ENCODE assay signal across 13 cellular contexts in genomic region chr10:59654007-59654406, GRCh38. TPM values are rescaled to one million over a fixed set of nuclear protein-coding genes. Genes with fewer than 3 reads are reported as not detected.
DNase-seq lines count a peak whose midpoint lies in the region; ATAC-seq, FAIRE-seq and TF ChIP-seq lines count a peak whose summit lies in the region.
"Had no signal": no experiment of that assay in that cellular context is flagged by ENCODE, and none has a peak within 500 bp of the region (broad histone marks: within the 10 kb centered on the region; RNA-seq: fewer than 3 reads in every experiment).

No MANE protein-coding gene starts in this region.

- ATAC-seq in GM19351 (IDR thresholded peaks at IDR 0.05; ENCODE audit: unreplicated experiment) (peak; percentile 72), GM12878 (no peak)
- no peak for ATAC-seq in CD4-positive, alpha-beta T cell (ENCODE audit: poor library complexity)
- ATAC-seq: naive thymus-derived CD8-positive, alpha-beta T cell had no signal

- H3K9me3 ChIP-seq in GM12878 (replicated peaks; ENCODE audit: control insufficient read depth, insufficient read depth, low read length), result no peaks in the 10 kb centered on the region
- no peaks in the 10 kb centered on the region for H3K9me3 ChIP-seq in CD4-positive, alpha-beta T cell (ENCODE audit: control insufficient read depth, low read length)
- no peaks in the 10 kb centered on the region for H3K9me3 ChIP-seq in PC-9 (ENCODE audit: insufficient read depth, low read depth)
- H3K9me3 ChIP-seq: HAP-1 had no signal

- SMC1A ChIA-PET in GM12878 (lab: Charles Lee; ENCODE audit: uncharacterized antibody, unreplicated experiment), result no interaction called here

- H3K27me3 ChIP-seq in KMS-11 (ENCODE audit: insufficient read depth, low read depth), result no peaks in the 10 kb centered on the region
- no peaks in the 10 kb centered on the region for H3K27me3 ChIP-seq in GM12878 (replicated peaks in 1 of 2; ENCODE audit: control insufficient read depth in 2 of 2, insufficient read depth in 2 of 2, low read length in 1 of 2)
- no peaks in the 10 kb centered on the region for H3K27me3 ChIP-seq in CD4-positive, alpha-beta T cell (ENCODE audit: control insufficient read depth, insufficient read depth, low read length)
- no peaks in the 10 kb centered on the region for H3K27me3 ChIP-seq in PC-9 (ENCODE audit: insufficient read depth, low read depth)

- H3K27ac ChIP-seq in KMS-11 (peak overlapping the region; percentile 76), GM12878 (ENCODE audit: control insufficient read depth, insufficient read depth) (no peak overlapping the region), PC-9 (no peak overlapping the region)
- H3K27ac ChIP-seq in CD4-positive, alpha-beta T cell (ENCODE audit: low read depth, low read length), result no peak overlapping the region

- H3K4me1 ChIP-seq in KMS-11 (ENCODE audit: low read depth, poor library complexity, severe bottlenecking), result peaks cover 28% of the 10 kb centered on the region
- H3K4me1 ChIP-seq in GM12878 (ENCODE audit: control insufficient read depth, insufficient read depth, low read length), result no peaks in the 10 kb centered on the region
- H3K4me1 ChIP-seq in PC-9 (replicated peaks; ENCODE audit: insufficient read depth), result no peaks in the 10 kb centered on the region

- H3K9me3 Mint-ChIP-seq in CD4-positive, alpha-beta T cell, result no peaks in the 10 kb centered on the region
- H3K9me3 Mint-ChIP-seq: naive thymus-derived CD8-positive, alpha-beta T cell had no signal

- H2AFZ ChIP-seq in KMS-11 (ENCODE audit: low read depth) (peak overlapping the region; percentile 34; the same call in 1 of the 2 replicates), GM12878 (ENCODE audit: control insufficient read depth, low read depth, low read length) (no peak overlapping the region; the same call in 1 of the 2 replicates), PC-9 (no peak overlapping the region)

- CTCF ChIA-PET in GM12878 (lab: Yijun Ruan, JAX) (interaction anchor here (1.1 kb wide), 1 partner anchor 10 kb away, joined by 4 read pairs; no protein-coding TSS in a partner anchor), PC-9 (lab: Charles Lee) (no interaction called here)
- CTCF ChIA-PET in CD4-positive, alpha-beta T cell (lab: Charles Lee), result no interaction called here

- H3K9me2 ChIP-seq in PC-9 (ENCODE audit: insufficient read depth), result no peaks in the 10 kb centered on the region

- RAD21 ChIA-PET in GM12878 (lab: Charles Lee; ENCODE audit: unreplicated experiment), result no interaction called here

- peaks cover 4% of the 10 kb centered on the region for H3K27me3 Mint-ChIP-seq in CD4-positive, alpha-beta T cell

- H3F3A ChIP-seq in PC-9 (ENCODE audit: insufficient read depth, low read depth), result no peaks in the 10 kb centered on the region

- peaks cover 9% of the 10 kb centered on the region for H3K4me1 Mint-ChIP-seq in CD4-positive, alpha-beta T cell (ENCODE audit: low read depth)

- in situ Hi-C loops in GM12878 (cut with MboI), result no loop called here

- H3K9ac ChIP-seq in KMS-11 (peak overlapping the region; percentile 33; the same call in 1 of the 2 replicates), GM12878 (ENCODE audit: control insufficient read depth, insufficient read depth, low read length) (no peak overlapping the region)

- no peak overlapping the region for H3K4me3 Mint-ChIP-seq in CD4-positive, alpha-beta T cell

- DNase-seq in CD1c-positive myeloid dendritic cell (ENCODE audit: extremely low spot score) (peak; percentile 5), GM12878 (ENCODE audit: low read depth, low spot score) (no peak), LoVo (ENCODE audit: low spot score) (no peak), posterior cingulate gyrus (no peak), PC-9 (no peak)
- DNase-seq in CD4-positive, alpha-beta T cell, result no peak
- DNase-seq: NCI-H2107; stimulated activated naive CD4-positive, alpha-beta T cell treated with Interleukin-2 at 50 U/mL for 16 hours had no signal

- H3K27ac Mint-ChIP-seq in CD4-positive, alpha-beta T cell, result no peak overlapping the region

- intact Hi-C loops in GM12878 (cut with micrococcal nuclease; ENCODE audit: unreplicated experiment), result no loop called here
- intact Hi-C loops in posterior cingulate gyrus (cut with DNase I), result no loop called here
- intact Hi-C loops in CD4-positive, alpha-beta T cell (cut with DNase I, micrococcal nuclease), result no loop called here
- intact Hi-C loops in PC-9 (cut with micrococcal nuclease; ENCODE audit: unreplicated experiment), result no loop called here

- no peak for TF ChIP-seq POLR2A in GM12878 (IDR thresholded peaks at IDR 0.05; ENCODE audit: low read depth, low read length)

- POLR2A ChIA-PET in GM12878 (lab: Charles Lee), result no interaction called here
- POLR2A ChIA-PET in CD4-positive, alpha-beta T cell (lab: Charles Lee), result no interaction called here
- POLR2A ChIA-PET in PC-9 (lab: Charles Lee; ENCODE audit: unreplicated experiment), result interaction anchor here (0.5 kb wide), 1 partner anchor 378 kb away, joined by 4 read pairs; no protein-coding TSS in a partner anchor

- H3K36me3 Mint-ChIP-seq in CD4-positive, alpha-beta T cell (ENCODE audit: low read depth), result no peaks in the 10 kb centered on the region
- H3K36me3 Mint-ChIP-seq: naive thymus-derived CD8-positive, alpha-beta T cell had no signal

- BruUV-seq in GM12878 (replicated peaks; lab: Mats Ljungman, UMichigan) (no TSS peak), PC-9 (replicated peaks; lab: Mats Ljungman, UMichigan) (no TSS peak)

- FAIRE-seq in GM12878 (lab: Jason Lieb, UNC), result no peak
- FAIRE-seq: endothelial cell of umbilical vein had no signal

- no peak for TF ChIP-seq RAD21 in GM12878 (IDR thresholded peaks at IDR 0.05; ENCODE audit: insufficient read depth, low read depth, low read length)

- no peaks in the 10 kb centered on the region for H3K79me2 ChIP-seq in KMS-11 (ENCODE audit: insufficient read depth, low read depth)
- no peaks in the 10 kb centered on the region for H3K79me2 ChIP-seq in GM12878 (ENCODE audit: control insufficient read depth, insufficient read depth, low read length)
- no peaks in the 10 kb centered on the region for H3K79me2 ChIP-seq in PC-9 (ENCODE audit: low read depth)

- H3K4me3 ChIP-seq in KMS-11 (IDR thresholded peaks at IDR 0.05; ENCODE audit: insufficient read depth, low read depth, low read length) (no peak overlapping the region), GM12878 (no peak overlapping the region), PC-9 (no peak overlapping the region)
- H3K4me3 ChIP-seq: HAP-1 had no signal

- H3K36me3 ChIP-seq in KMS-11 (ENCODE audit: insufficient read depth) (no peaks in the 10 kb centered on the region), GM12878 (ENCODE audit: control insufficient read depth in 2 of 2, insufficient read depth in 2 of 2, low read length in 1 of 2) (no peaks in the 10 kb centered on the region), PC-9 (ENCODE audit: low read depth) (no peaks in the 10 kb centered on the region; the same call in 1 of the 2 replicates)

- no peak for TF ChIP-seq CTCF in KMS-11 (conservative IDR thresholded peaks at IDR 0.05; ENCODE audit: low read depth, low read length)
- no peak for TF ChIP-seq CTCF in GM12878 (IDR thresholded peaks at IDR 0.05 in 2 of 3, conservative IDR thresholded peaks at IDR 0.05 in 1 of 3; ENCODE audit: control insufficient read depth in 2 of 3, extremely low read depth in 1 of 3, insufficient read depth in 1 of 3, low read depth in 3 of 3, low read length in 3 of 3)
- no peak for TF ChIP-seq CTCF in CD4-positive, alpha-beta T cell (IDR thresholded peaks at IDR 0.05)
- no peak for TF ChIP-seq CTCF in PC-9 (conservative IDR thresholded peaks at IDR 0.05)

- peak overlapping the region; percentile 67 for H3K4me2 ChIP-seq in KMS-11
- no peak overlapping the region for H3K4me2 ChIP-seq in GM12878 (ENCODE audit: control insufficient read depth, insufficient read depth)
- no peak overlapping the region for H3K4me2 ChIP-seq in PC-9

- no peak for TF ChIP-seq EP300 in GM12878 (IDR thresholded peaks at IDR 0.05; ENCODE audit: borderline replicate concordance in 1 of 2, control insufficient read depth in 1 of 2, low read depth in 2 of 2, low read length in 2 of 2)

- WGBS in GM12878 (ENCODE audit: insufficient coverage, insufficient replicate concordance, low lambda C conversion rate, missing lambda C conversion rate), result under 1% methylated on average over 4 of the region's 4 CpGs

- H4K20me1 ChIP-seq in KMS-11 (ENCODE audit: insufficient read depth) (no peaks in the 10 kb centered on the region), GM12878 (ENCODE audit: control insufficient read depth, insufficient read depth) (no peaks in the 10 kb centered on the region), PC-9 (ENCODE audit: insufficient read depth) (no peaks in the 10 kb centered on the region)

TF ChIP-seq in GM12878, 131 proteins besides CTCF, POLR2A, EP300 and RAD21:
- no peak for TF ChIP-seq RB1 (IDR thresholded peaks at IDR 0.05; ENCODE audit: borderline replicate concordance)
- peak; percentile 64 for TF ChIP-seq SPI1 (IDR thresholded peaks at IDR 0.05; ENCODE audit: borderline replicate concordance, insufficient read depth, low read depth, low read length)
- TF ChIP-seq RUNX3 (IDR thresholded peaks at IDR 0.05; ENCODE audit: low read length), result peak; percentile 43; the same call in 1 of the 2 replicates
- 0 out of 2 replicates have a peak, but pooled peaks have one; percentile 51 for TF ChIP-seq CBX5 (IDR thresholded peaks at IDR 0.05; ENCODE audit: low read depth)

RNA-seq across cellular contexts. Expression of gene SLC16A9, which starts 55.6 kb away (rescaled TPM):
- total RNA-seq in GM12878 (2013; cell fraction: nucleolus; rRNA removed), result 0.90 and 0.91 TPM in 2 replicates
- 5.9 and 6.8 TPM in 2 replicates for total RNA-seq in GM12878 (2014; rRNA removed)
- total RNA-seq in GM12878 (2014; rRNA removed; fragmentation: Illumina TruSeq; extraction: Trizol), result 6.2 TPM in 2 replicates
- total RNA-seq in GM12878 (2021), result 4.8 and 4.9 TPM in 2 replicates
- polyA plus RNA-seq in GM12878 (2011; ENCODE audit: low read depth), result 0.49 TPM
- 0.81 and 0.86 TPM in 2 replicates for polyA plus RNA-seq in GM12878 (2011; rRNA removed)
- 0.28 and 0.45 TPM in 2 replicates for polyA plus RNA-seq in GM12878 (2011; cell fraction: cytosol; rRNA removed)
- polyA plus RNA-seq in GM12878 (2011; cell fraction: nucleus; rRNA removed), result 0.24 and 0.31 TPM in 2 replicates
- polyA plus RNA-seq in GM12878 (2012), result 0.69 and 1.4 TPM in 2 replicates
- 5.9 and 6.6 TPM in 2 replicates for polyA plus RNA-seq in GM12878 (2014; fragmentation: Illumina TruSeq; extraction: Trizol)
- 1 to 10 TPM; 1.5 to 1.9 TPM for polyA plus RNA-seq in GM12878 (2014; fragmentation: Nextera tagmentation; extraction: Ambion mirVana)
- polyA plus RNA-seq in GM12878 (2014; rRNA removed), result 4.3 and 4.4 TPM in 2 replicates
- polyA plus RNA-seq in GM12878 (2016; fragmentation: Nextera tagmentation; extraction: Ambion mirVana), result 1 to 10 TPM; 3.3 to 4.2 TPM
- 0.37 and 0.41 TPM in 2 replicates for polyA minus RNA-seq in GM12878 (2011; rRNA and poly(A)+ RNA removed)
- polyA minus RNA-seq in GM12878 (2011; cell fraction: cytosol; rRNA and poly(A)+ RNA removed), result not detected in 2 replicates
- polyA minus RNA-seq in GM12878 (2011; cell fraction: nucleus; rRNA and poly(A)+ RNA removed), result 0.12 TPM in 1 of 2 replicates, not detected in the other
- not detected for total RNA-seq in CD4-positive, alpha-beta T cell
- not detected in 2 replicates for total RNA-seq in PC-9 (2021)
- total RNA-seq: endothelial cell of umbilical vein; naive thymus-derived CD8-positive, alpha-beta T cell had no signal
- polyA plus RNA-seq: naive thymus-derived CD8-positive, alpha-beta T cell had no signal
